24 cellular contexts compared by ENCODE assay signal in genomic region chr16:30644334-30644830, GRCh38.
"Had no signal": no experiment of that assay in that cellular context is flagged by ENCODE, and none has a peak within 500 bp of the region (broad histone marks: within the 10 kb centered on the region; RNA-seq: fewer than 3 reads in every experiment).

No MANE protein-coding gene starts in this region.

- H3K27ac ChIP-seq: adrenal gland, ascending aorta, epithelial cell of prostate, gastroesophageal sphincter, neural progenitor cell, testis, uterus had no signal

- ATAC-seq: activated CD4-positive, alpha-beta T cell treated with anti-CD3 and anti-CD28 coated beads for 36 hours; activated T-cell treated with anti-CD3 and anti-CD28 coated beads, Interleukin-2, amount 50 U/mL, for 4 hours; gastroesophageal sphincter; left ventricle myocardium superior; naive thymus-derived CD8-positive, alpha-beta T cell; sciatic nerve had no signal

- H3K9me3 ChIP-seq: adrenal gland, ascending aorta, gastroesophageal sphincter, testis, uterus had no signal

- H3K27me3 ChIP-seq: adrenal gland, ascending aorta, gastroesophageal sphincter, testis, uterus had no signal

- H3K4me3 ChIP-seq: adrenal gland, ascending aorta, gastroesophageal sphincter, neural progenitor cell, testis, uterus had no signal

- H3K4me1 ChIP-seq: adrenal gland, ascending aorta, gastroesophageal sphincter, neural progenitor cell, testis, uterus had no signal

- H3K36me3 ChIP-seq: adrenal gland, ascending aorta, gastroesophageal sphincter, neural progenitor cell, uterus had no signal

- DNase-seq: activated B cell treated with CpG ODN at 0.5 μM for 24 hours; activated CD4-positive, alpha-beta T cell treated with anti-CD3 and anti-CD28 coated beads for 36 hours; activated CD4-positive, alpha-beta T cell treated with anti-CD3 and anti-CD28 coated beads, Interleukin-2, amount 50 U/mL, for 4 hours; activated CD8-positive, alpha-beta memory T cell treated with anti-CD3 and anti-CD28 coated beads, Interleukin-2, amount 50 U/mL, for 48 hours; activated naive CD4-positive, alpha-beta T cell; activated T-cell treated with anti-CD3 and anti-CD28 coated beads, Interleukin-2, amount 50 U/mL, for 4 hours; adrenal gland; cortex of kidney; head of caudate nucleus; hypothalamus; left ventricle myocardium superior; mammary epithelial cell; naive thymus-derived CD8-positive, alpha-beta T cell; small intestine; stimulated activated CD8-positive, alpha-beta memory T cell treated with anti-CD3 and anti-CD28 coated beads, Interleukin-4, amount 100 ng/mL, for 48 hours; stimulated activated naive CD4-positive, alpha-beta T cell; testis; trophoblast cell; uterus had no signal
